In genomic region chr2:65432227-65433190, GRCh38 we compare ENCODE assay signal across 8 cellular contexts. TPM values are rescaled to one million over a fixed set of nuclear protein-coding genes. Genes with fewer than 3 reads are reported as not detected.
DNase-seq lines count a peak whose midpoint lies in the region; ATAC-seq, FAIRE-seq and TF ChIP-seq lines count a peak whose summit lies in the region.

A gene with protein sequence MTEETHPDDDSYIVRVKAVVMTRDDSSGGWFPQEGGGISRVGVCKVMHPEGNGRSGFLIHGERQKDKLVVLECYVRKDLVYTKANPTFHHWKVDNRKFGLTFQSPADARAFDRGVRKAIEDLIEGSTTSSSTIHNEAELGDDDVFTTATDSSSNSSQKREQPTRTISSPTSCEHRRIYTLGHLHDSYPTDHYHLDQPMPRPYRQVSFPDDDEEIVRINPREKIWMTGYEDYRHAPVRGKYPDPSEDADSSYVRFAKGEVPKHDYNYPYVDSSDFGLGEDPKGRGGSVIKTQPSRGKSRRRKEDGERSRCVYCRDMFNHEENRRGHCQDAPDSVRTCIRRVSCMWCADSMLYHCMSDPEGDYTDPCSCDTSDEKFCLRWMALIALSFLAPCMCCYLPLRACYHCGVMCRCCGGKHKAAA (minus strand): TSS chr2:65432599. CDS start chr2:65431987, 612 bp downstream.

- H3K27me3 ChIP-seq in GM12878 (replicated peaks in 1 of 2; ENCODE audit: control insufficient read depth in 2 of 2, insufficient read depth in 2 of 2, low read length in 1 of 2), result no peaks in the 10 kb centered on the region
- no peaks in the 10 kb centered on the region for H3K27me3 ChIP-seq in hepatocyte
- H3K27me3 ChIP-seq in rectal smooth muscle tissue (ENCODE audit: control insufficient read depth, insufficient read depth, low read length), result no peaks in the 10 kb centered on the region

- no peak for FAIRE-seq in GM12878 (lab: Jason Lieb, UNC)

- H3K4me3 ChIP-seq in GM12878 (peak within 1 kb of the TSS; percentile 80), hepatocyte (peak within 1 kb of the TSS; percentile 58), rectal smooth muscle tissue (ENCODE audit: low read length) (peak within 1 kb of the TSS; percentile 89)

- DNase-seq in GM04504 (ENCODE audit: low read depth) (peak; percentile 95), NCI-H187 treated with DMSO at 0.1 percent for 48 hours (lab: John Stamatoyannopoulos, UW) (peak; percentile 74), T-helper 22 cell (ENCODE audit: low read depth) (peak; percentile 72), GM12878 (ENCODE audit: low read depth, low spot score) (no peak), hepatocyte (ENCODE audit: low spot score) (peak; percentile 95)

- no peak for TF ChIP-seq CTCF in GM12878 (IDR thresholded peaks at IDR 0.05 in 2 of 3, conservative IDR thresholded peaks at IDR 0.05 in 1 of 3; ENCODE audit: control insufficient read depth in 2 of 3, extremely low read depth in 1 of 3, insufficient read depth in 1 of 3, low read depth in 3 of 3, low read length in 3 of 3)
- TF ChIP-seq CTCF in hepatocyte (IDR thresholded peaks at IDR 0.05; ENCODE audit: poor library complexity), result no peak

- WGBS in GM12878 (ENCODE audit: insufficient coverage, insufficient replicate concordance, low lambda C conversion rate, missing lambda C conversion rate), result 1% methylated on average over 42 of the region's 68 CpGs
- WGBS in hepatocyte (ENCODE audit: low lambda C conversion rate, missing lambda C conversion rate), result 2% methylated on average over 34 of the region's 68 CpGs

- no peak for TF ChIP-seq EP300 in GM12878 (IDR thresholded peaks at IDR 0.05; ENCODE audit: borderline replicate concordance in 1 of 2, control insufficient read depth in 1 of 2, low read depth in 2 of 2, low read length in 2 of 2)

- H3K36me3 ChIP-seq in GM12878 (ENCODE audit: control insufficient read depth in 2 of 2, insufficient read depth in 2 of 2, low read length in 1 of 2) (no peaks in the 10 kb centered on the region), hepatocyte (replicated peaks; ENCODE audit: insufficient read depth, low read depth) (no peaks in the 10 kb centered on the region), rectal smooth muscle tissue (ENCODE audit: control insufficient read depth, insufficient read depth, low read length) (no peaks in the 10 kb centered on the region)

- H3K79me2 ChIP-seq in GM12878 (ENCODE audit: control insufficient read depth, insufficient read depth, low read length) (no peaks in the 10 kb centered on the region), hepatocyte (peaks cover 40% of the 10 kb centered on the region)

- H3K9ac ChIP-seq in GM12878 (ENCODE audit: control insufficient read depth, insufficient read depth, low read length) (peak within 1 kb of the TSS; percentile 69), rectal smooth muscle tissue (ENCODE audit: low read length) (peak within 1 kb of the TSS; percentile 56)

- no TSS peak for BruUV-seq in GM12878 (replicated peaks; lab: Mats Ljungman, UMichigan)

- ATAC-seq in HG02840 (IDR thresholded peaks at IDR 0.05; ENCODE audit: low FRiP score, unreplicated experiment) (peak; percentile 29), GM12878 (peak; percentile 38), HG03469 (IDR thresholded peaks at IDR 0.05; ENCODE audit: unreplicated experiment) (no peak)

- TF ChIP-seq RAD21 in GM12878 (IDR thresholded peaks at IDR 0.05; ENCODE audit: insufficient read depth, low read depth, low read length), result 0 out of 2 replicates have a peak, but pooled peaks have one; percentile 18

- TF ChIP-seq POLR2A in GM12878 (IDR thresholded peaks at IDR 0.05; ENCODE audit: low read depth, low read length), result no peak; the same call in 1 of the 2 replicates

- in situ Hi-C loops in GM12878 (cut with MboI), result no loop called here

- no peaks in the 10 kb centered on the region for H4K20me1 ChIP-seq in GM12878 (ENCODE audit: control insufficient read depth, insufficient read depth)
- H4K20me1 ChIP-seq in hepatocyte (ENCODE audit: insufficient read depth, poor library complexity, severe bottlenecking), result peaks cover 24% of the 10 kb centered on the region

- no peaks in the 10 kb centered on the region for H3K9me2 ChIP-seq in hepatocyte (replicated peaks; ENCODE audit: insufficient read depth)

- H3K27ac ChIP-seq in GM12878 (ENCODE audit: control insufficient read depth, insufficient read depth) (peak within 1 kb of the TSS; percentile 43), hepatocyte (peak within 1 kb of the TSS; percentile 97), rectal smooth muscle tissue (ENCODE audit: low read depth, low read length) (peak within 1 kb of the TSS; percentile 87)

- RAD21 ChIA-PET in GM12878 (lab: Charles Lee; ENCODE audit: unreplicated experiment), result interaction anchor here (0.6 to 1.9 kb wide), 4 partner anchors 11 to 175 kb away, joined by 3 to 7 read pairs (median 4); no protein-coding TSS in a partner anchor

- intact Hi-C loops in GM12878 (cut with micrococcal nuclease; ENCODE audit: unreplicated experiment), result loop anchor here (10.0 kb wide), 1 partner anchor 368 kb away; no protein-coding TSS in a partner anchor

- peak within 1 kb of the TSS; percentile 86 for H3K4me2 ChIP-seq in GM12878 (ENCODE audit: control insufficient read depth, insufficient read depth)
- peak within 1 kb of the TSS; percentile 83 for H3K4me2 ChIP-seq in hepatocyte

- SMC1A ChIA-PET in GM12878 (lab: Charles Lee; ENCODE audit: uncharacterized antibody, unreplicated experiment), result no interaction called here

- H2AFZ ChIP-seq in GM12878 (ENCODE audit: control insufficient read depth, low read depth, low read length) (peak within 1 kb of the TSS; percentile 57), hepatocyte (peak within 1 kb of the TSS; percentile 78)

- H3K4me1 ChIP-seq in GM12878 (ENCODE audit: control insufficient read depth, insufficient read depth, low read length), result peaks cover 6% of the 10 kb centered on the region
- peaks cover 5% of the 10 kb centered on the region for H3K4me1 ChIP-seq in hepatocyte (ENCODE audit: insufficient read depth)
- peaks cover 5% of the 10 kb centered on the region for H3K4me1 ChIP-seq in rectal smooth muscle tissue (ENCODE audit: control insufficient read depth, insufficient read depth, low read length)

- CTCF ChIA-PET in GM12878 (lab: Yijun Ruan, JAX), result interaction anchor here (1.4 kb wide), 1 partner anchor 112 kb away, joined by 3 read pairs; no protein-coding TSS in a partner anchor

- POLR2A ChIA-PET in GM12878 (lab: Charles Lee), result interaction anchor here (0.6 to 2.0 kb wide), 7 partner anchors 11 to 203 kb away, joined by 3 to 6 read pairs (median 3); no protein-coding TSS in a partner anchor

- H3K9me3 ChIP-seq in GM12878 (replicated peaks; ENCODE audit: control insufficient read depth, insufficient read depth, low read length) (no peaks in the 10 kb centered on the region; the same call in 2 of the 3 replicates), hepatocyte (ENCODE audit: low read depth) (no peaks in the 10 kb centered on the region)

TF ChIP-seq in GM12878, 131 proteins besides CTCF, POLR2A, EP300 and RAD21 (continues in another document):
- TF ChIP-seq NR2C1 (IDR thresholded peaks at IDR 0.05) (no peak), RELA (IDR thresholded peaks at IDR 0.05; ENCODE audit: borderline replicate concordance, partially characterized antibody) (no peak), HSF1 (IDR thresholded peaks at IDR 0.05; ENCODE audit: low read depth, low read length) (no peak)

RNA-seq across cellular contexts. Expression of the gene that starts here (rescaled TPM):
- total RNA-seq in GM12878 (2013; cell fraction: nucleolus; rRNA removed), result 22.4 and 22.8 TPM in 2 replicates
- total RNA-seq in GM12878 (2014; rRNA removed) (5.3 and 5.7 TPM in 2 replicates), GM12878 (2014; rRNA removed; fragmentation: Illumina TruSeq; extraction: Trizol) (6.7 and 6.8 TPM in 2 replicates), GM12878 (2021) (23.9 and 25.6 TPM in 2 replicates), hepatocyte (11.8 and 14.1 TPM in 2 replicates)
- polyA plus RNA-seq in GM12878 (2011; ENCODE audit: low read depth), result 2.9 TPM
- polyA plus RNA-seq in GM12878 (2011; rRNA removed) (9.2 and 10.0 TPM in 2 replicates), GM12878 (2014; fragmentation: Illumina TruSeq; extraction: Trizol) (16.2 and 17.6 TPM in 2 replicates), GM12878 (2014; fragmentation: Nextera tagmentation; extraction: Ambion mirVana) (1 to 10 TPM; 3.0 to 3.2 TPM), GM12878 (2014; rRNA removed) (9.4 and 11.5 TPM in 2 replicates), GM12878 (2016; fragmentation: Nextera tagmentation; extraction: Ambion mirVana) (10 to 100 TPM; 10.9 to 11.8 TPM), hepatocyte (12.7 and 17.7 TPM in 2 replicates)
- 12.1 and 14.2 TPM in 2 replicates for polyA plus RNA-seq in GM12878 (2011; cell fraction: cytosol; rRNA removed)
- 15.3 and 17.6 TPM in 2 replicates for polyA plus RNA-seq in GM12878 (2011; cell fraction: nucleus; rRNA removed)
- polyA plus RNA-seq in GM12878 (2012), result 3.6 and 4.9 TPM in 2 replicates
- polyA minus RNA-seq in GM12878 (2011; rRNA and poly(A)+ RNA removed), result 10.8 and 11.3 TPM in 2 replicates
- 8.0 and 8.7 TPM in 2 replicates for polyA minus RNA-seq in GM12878 (2011; cell fraction: cytosol; rRNA and poly(A)+ RNA removed)
- 5.2 and 10.3 TPM in 2 replicates for polyA minus RNA-seq in GM12878 (2011; cell fraction: nucleus; rRNA and poly(A)+ RNA removed)

Comparison
In these comparisons a context has a peak if more than half of its experiments do, and no peak if none do; other contexts are left out.
1. H3K27ac ChIP-seq: peak in every context shown above with its lines; median percentile 97 in hepatocyte; 87 in rectal smooth muscle tissue; 43 in GM12878.